ENCODE assay signal across 21 cellular contexts in the genomic region with DNA sequence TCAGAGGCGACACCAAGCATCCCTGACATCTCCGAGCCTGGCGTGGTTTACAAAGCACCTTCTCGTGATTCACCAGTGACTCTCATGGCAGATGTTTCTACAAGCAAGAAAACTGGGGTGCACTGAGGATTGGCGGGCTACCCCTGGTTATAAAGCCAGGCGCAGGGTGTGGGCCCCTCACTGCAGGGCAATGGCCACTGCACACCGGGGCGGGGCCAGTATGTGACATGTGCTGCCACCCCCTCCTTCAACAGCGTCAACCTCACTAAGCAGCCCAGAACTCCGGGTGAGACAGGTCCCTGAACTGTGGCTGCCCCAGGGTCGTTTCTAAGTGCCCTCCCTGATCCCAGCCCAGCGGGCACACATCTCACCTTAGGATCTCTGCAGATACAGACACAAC.
DNase-seq lines count a peak whose midpoint lies in the region; ATAC-seq, FAIRE-seq and TF ChIP-seq lines count a peak whose summit lies in the region.
"Had no signal": no experiment of that assay in that cellular context is flagged by ENCODE, and none has a peak within 500 bp of the region (broad histone marks: within the 10 kb centered on the region; RNA-seq: fewer than 3 reads in every experiment).

No MANE protein-coding gene starts in this region.

- H3K27me3 ChIP-seq in HepG2 (ENCODE audit: control insufficient read depth in 1 of 2, insufficient read depth in 2 of 2, low read length in 2 of 2) (no peaks in the 10 kb centered on the region), osteoblast (ENCODE audit: insufficient read depth, low read length) (no peaks in the 10 kb centered on the region), upper lobe of right lung (no peaks in the 10 kb centered on the region), dorsolateral prefrontal cortex (no peaks in the 10 kb centered on the region)

- peaks cover 20% of the 10 kb centered on the region for H3K4me1 Mint-ChIP-seq in chondrocyte (ENCODE audit: low read depth)
- H3K4me1 Mint-ChIP-seq: CD4-positive, alpha-beta memory T cell had no signal

- H3K9me3 ChIP-seq in HepG2 (ENCODE audit: low read length), result no peaks in the 10 kb centered on the region
- no peaks in the 10 kb centered on the region for H3K9me3 ChIP-seq in osteoblast (ENCODE audit: low read depth, low read length)
- no peaks in the 10 kb centered on the region for H3K9me3 ChIP-seq in upper lobe of right lung

- H3K79me2 ChIP-seq in HepG2 (ENCODE audit: insufficient read depth, low read length) (no peaks in the 10 kb centered on the region), osteoblast (ENCODE audit: insufficient read depth, low read length) (no peaks in the 10 kb centered on the region)

- BruUV-seq in HepG2 (replicated peaks; lab: Mats Ljungman, UMichigan), result no TSS peak

- ATAC-seq in HepG2 (no peak), upper lobe of right lung (no peak)

- H3K4me1 ChIP-seq in HepG2 (ENCODE audit: insufficient read depth, low read length) (peaks cover 31% of the 10 kb centered on the region), osteoblast (ENCODE audit: insufficient read depth, low read length) (peaks cover 16% of the 10 kb centered on the region), upper lobe of right lung (peaks cover 37% of the 10 kb centered on the region)

- H3K27me3 Mint-ChIP-seq in chondrocyte (ENCODE audit: low read depth), result no peaks in the 10 kb centered on the region

- H3K27ac ChIP-seq in HepG2 (ENCODE audit: extremely low read length, insufficient read depth, low read length) (no peak overlapping the region), osteoblast (ENCODE audit: low read depth, low read length) (no peak overlapping the region), upper lobe of right lung (no peak overlapping the region), RWPE1 (no peak overlapping the region), dorsolateral prefrontal cortex (peak overlapping the region in 2 of 59 donors; percentile 18 to 28)
- H3K27ac ChIP-seq: C4-2B had no signal

- POLR2A ChIA-PET in HepG2 (lab: Yijun Ruan, JAX), result interaction anchor here (1.6 kb wide), 1 partner anchor 19 kb away, joined by 4 read pairs; no protein-coding TSS in a partner anchor
- POLR2A ChIA-PET in RWPE1 (lab: Yijun Ruan, JAX; ENCODE audit: low non-redundant PET), result no interaction called here

- TF ChIP-seq EP300 in HepG2 (IDR thresholded peaks at IDR 0.05; ENCODE audit: low read depth in 2 of 2, low read length in 2 of 2) (no peak), HepG2 (CRISPR knock-in tag; IDR thresholded peaks at IDR 0.05; ENCODE audit: borderline replicate concordance) (no peak)

- DNase-seq in chondrocyte (ENCODE audit: low spot score) (peak; percentile 52), HepG2 (ENCODE audit: low spot score) (no peak), osteoblast (ENCODE audit: insufficient read length, low spot score, missing footprints) (peak; percentile 37), upper lobe of right lung (peak; percentile 8), 8988T (no peak), RWPE1 (ENCODE audit: low spot score) (no peak), dorsolateral prefrontal cortex (no peak)
- DNase-seq: ACHN; CD4-positive, alpha-beta memory T cell; COR-L47; DMS153; DMS79 treated with DMSO at 0.1 percent for 48 hours; EL; GOT3; H9; IMR-90 had no signal

- H3K36me3 Mint-ChIP-seq in chondrocyte (ENCODE audit: low read depth), result peaks cover 17% of the 10 kb centered on the region
- H3K36me3 Mint-ChIP-seq: CD4-positive, alpha-beta memory T cell had no signal

- intact Hi-C loops in HepG2 (cut with micrococcal nuclease; ENCODE audit: unreplicated experiment) (loop anchor here (10.0 kb wide), 1 partner anchor 125 kb away; no protein-coding TSS in a partner anchor), upper lobe of right lung (cut with DNase I) (no loop called here), dorsolateral prefrontal cortex (cut with DNase I) (loop anchor here in 1 of 2 donors (5.0 kb wide), 1 partner anchor 63 kb away; the partner anchor contains the start of gene CHST15)

- CTCF ChIA-PET in HepG2 (lab: Yijun Ruan, JAX; ENCODE audit: low intra/inter-chr PET ratio, low total read pairs), result no interaction called here
- CTCF ChIA-PET in RWPE1 (lab: Yijun Ruan, JAX), result interaction anchor here (0.5 to 1.4 kb wide), 3 partner anchors 35 to 986 kb away, joined by 3 to 5 read pairs (median 4); no protein-coding TSS in a partner anchor

- H3K9me3 Mint-ChIP-seq in chondrocyte (ENCODE audit: low read depth), result no peaks in the 10 kb centered on the region
- H3K9me3 Mint-ChIP-seq: CD4-positive, alpha-beta memory T cell; H9 had no signal

- H4K20me1 ChIP-seq in HepG2 (ENCODE audit: insufficient read depth, low read length), result peaks cover 3% of the 10 kb centered on the region; the same call in 1 of the 2 replicates
- no peaks in the 10 kb centered on the region for H4K20me1 ChIP-seq in osteoblast (ENCODE audit: insufficient read depth, low read length)

- H3K4me2 ChIP-seq in HepG2 (ENCODE audit: low read depth, low read length) (no peak overlapping the region), osteoblast (ENCODE audit: insufficient read depth, low read length) (no peak overlapping the region)

- 88% methylated on average over 7 of the region's 12 CpGs for WGBS in HepG2 (ENCODE audit: low lambda C conversion rate)

- in situ Hi-C loops in HepG2 (cut with HindIII; ENCODE audit: extremely low pct_ligation_motif_present, low pct_unique_long_range_greater_than_20kb), result no loop called here

- no peak for TF ChIP-seq POLR2A in HepG2 (IDR thresholded peaks at IDR 0.05; ENCODE audit: insufficient read depth in 1 of 2, low read depth in 2 of 2, low read length in 2 of 2)

- TF ChIP-seq RAD21 in HepG2 (CRISPR knock-in tag; IDR thresholded peaks at IDR 0.05), result no peak

- H3K4me3 ChIP-seq in HepG2 (replicated peaks in 1 of 3; ENCODE audit: insufficient read depth in 1 of 3, low read depth in 2 of 3, low read length in 3 of 3) (no peak overlapping the region), osteoblast (ENCODE audit: insufficient read depth, low read length) (no peak overlapping the region), upper lobe of right lung (no peak overlapping the region), dorsolateral prefrontal cortex (no peak overlapping the region)

- no peak for FAIRE-seq in HepG2 (lab: Jason Lieb, UNC)
- FAIRE-seq: D721Med, G401.6, GM12891, GM19239 had no signal

- H2AFZ ChIP-seq in HepG2 (ENCODE audit: low read length) (no peak overlapping the region), osteoblast (ENCODE audit: low read length) (no peak overlapping the region)

- TF ChIP-seq CTCF in chondrocyte (IDR thresholded peaks at IDR 0.05), result no peak
- no peak for TF ChIP-seq CTCF in HepG2 (CRISPR knock-in tag; IDR thresholded peaks at IDR 0.05)
- TF ChIP-seq CTCF in osteoblast (IDR thresholded peaks at IDR 0.05; ENCODE audit: extremely low read depth, low read depth, low read length), result no peak
- no peak for TF ChIP-seq CTCF in upper lobe of right lung (IDR thresholded peaks at IDR 0.05)
- TF ChIP-seq CTCF in RWPE1 (conservative IDR thresholded peaks at IDR 0.05; ENCODE audit: low read depth), result no peak
- TF ChIP-seq CTCF in dorsolateral prefrontal cortex (IDR thresholded peaks at IDR 0.05 in 54 of 56, conservative IDR thresholded peaks at IDR 0.05 in 2 of 56; ENCODE audit: low read depth in 1 of 56, partially characterized antibody in 56 of 56), result no peak

- H3K4me3 Mint-ChIP-seq in chondrocyte (ENCODE audit: unreplicated experiment), result no peak overlapping the region
- H3K4me3 Mint-ChIP-seq: CD4-positive, alpha-beta memory T cell; H9 had no signal

- H3K27ac Mint-ChIP-seq in chondrocyte (ENCODE audit: unreplicated experiment), result no peak overlapping the region
- H3K27ac Mint-ChIP-seq: CD4-positive, alpha-beta memory T cell; H9 had no signal

- no peak overlapping the region for H3K9ac ChIP-seq in HepG2 (ENCODE audit: insufficient read depth, low read depth, low read length)

- H3K36me3 ChIP-seq in HepG2 (replicated peaks in 1 of 2; ENCODE audit: control insufficient read depth in 1 of 2, insufficient read depth in 2 of 2, low read length in 2 of 2) (peaks cover 41 to 71% of the 10 kb centered on the region in 2 experiments), osteoblast (ENCODE audit: insufficient read depth, low read length) (no peaks in the 10 kb centered on the region), upper lobe of right lung (no peaks in the 10 kb centered on the region)

TF ChIP-seq in HepG2, 621 proteins besides CTCF, POLR2A, EP300 and RAD21:
- TF ChIP-seq ZBTB1 (CRISPR knock-in tag; IDR thresholded peaks at IDR 0.05; ENCODE audit: borderline replicate concordance) (no peak), ZNF737 (CRISPR knock-in tag; IDR thresholded peaks at IDR 0.05; ENCODE audit: borderline replicate concordance) (no peak), ZNF687 (CRISPR knock-in tag; IDR thresholded peaks at IDR 0.05) (0 out of 2 replicates have a peak, but pooled peaks have one; percentile 13)

Comparison
In these comparisons a context has a peak if more than half of its experiments do, and no peak if none do; other contexts are left out.
1. DNase-seq: peak in chondrocyte (single experiment), osteoblast (single experiment) and upper lobe of right lung (single experiment); none in HepG2 (single experiment), 8988T (single experiment), RWPE1 (single experiment) and dorsolateral prefrontal cortex (0 of 10).